ENCODE assay signal across 1 cellular context in the genomic region with DNA sequence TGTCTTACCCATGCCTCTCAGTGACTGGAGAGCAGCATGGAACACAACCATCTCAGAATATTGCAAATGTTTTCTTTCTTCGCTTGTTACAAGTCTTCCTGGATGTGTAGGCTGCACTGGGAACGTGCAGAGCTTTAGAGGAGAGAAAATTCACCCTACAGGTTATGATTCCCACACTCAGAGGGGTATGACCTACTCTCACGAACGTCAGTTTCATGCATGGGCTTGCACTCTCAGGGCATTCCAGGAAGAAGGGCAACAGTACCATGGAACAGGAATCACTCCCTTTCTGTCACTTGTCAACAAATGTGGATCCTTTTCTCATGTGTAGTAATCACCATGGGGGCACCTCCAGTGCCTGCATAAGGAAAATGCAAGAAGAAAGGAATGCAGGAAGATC.
TF ChIP-seq lines count a peak whose summit lies in the region.

No MANE protein-coding gene starts in this region.

TF ChIP-seq in H1, 55 proteins besides CTCF, POLR2A, EP300 and RAD21:
- TF ChIP-seq CHD2 (IDR thresholded peaks at IDR 0.05; ENCODE audit: low read length) (no peak), JUN (IDR thresholded peaks at IDR 0.05; ENCODE audit: low read depth, low read length) (no peak)
